In genomic region chr16:67030221-67030962, GRCh38 we compare ENCODE assay signal across 8 cellular contexts. TPM values are rescaled to one million over a fixed set of nuclear protein-coding genes. Genes with fewer than 3 reads are reported as not detected.
DNase-seq lines count a peak whose midpoint lies in the region; ATAC-seq, FAIRE-seq and TF ChIP-seq lines count a peak whose summit lies in the region.

No MANE protein-coding gene starts in this region.

- peaks cover 14% of the 10 kb centered on the region for H3K36me3 Mint-ChIP-seq in CD4-positive, CD25-positive, alpha-beta regulatory T cell
- H3K36me3 Mint-ChIP-seq in neural crest cell (ENCODE audit: low read depth), result peaks cover 3% of the 10 kb centered on the region

- no peaks in the 10 kb centered on the region for H3K9me3 ChIP-seq in CD4-positive, CD25-positive, alpha-beta regulatory T cell (ENCODE audit: control insufficient read depth in 2 of 2, low read length in 2 of 2)
- no peaks in the 10 kb centered on the region for H3K9me3 ChIP-seq in effector memory CD4-positive, alpha-beta T cell (ENCODE audit: control insufficient read depth, low read length)

- TF ChIP-seq CTCF in NB4 (IDR thresholded peaks at IDR 0.05; ENCODE audit: low read depth, low read length) (no peak), neural crest cell (conservative IDR thresholded peaks at IDR 0.05) (no peak)

- no peak for DNase-seq in CD4-positive, CD25-positive, alpha-beta regulatory T cell
- no peak for DNase-seq in NB4 (ENCODE audit: low read depth)
- no peak for DNase-seq in effector memory CD4-positive, alpha-beta T cell
- no peak for DNase-seq in neural crest cell (ENCODE audit: low read depth, low spot score)
- DNase-seq in C1 segment of cervical spinal cord (lab: John Stamatoyannopoulos, UW), result no peak
- no peak for DNase-seq in frontal cortex (ENCODE audit: low spot score in 2 of 2)
- no peak for DNase-seq in NCI-H1105 treated with DMSO at 0.1 percent for 48 hours (lab: John Stamatoyannopoulos, UW)

- no peak for FAIRE-seq in frontal cortex (lab: Jason Lieb, UNC)

- H3K27ac ChIP-seq in CD4-positive, CD25-positive, alpha-beta regulatory T cell (ENCODE audit: insufficient read depth, low read length, poor library complexity, severe bottlenecking), result peak overlapping the region; percentile 68
- H3K27ac ChIP-seq in effector memory CD4-positive, alpha-beta T cell (ENCODE audit: insufficient read depth, low read length, poor library complexity, severe bottlenecking), result peak overlapping the region; percentile 82

- no peaks in the 10 kb centered on the region for H3K27me3 ChIP-seq in CD4-positive, CD25-positive, alpha-beta regulatory T cell (ENCODE audit: control insufficient read depth, insufficient read depth, low read length)
- no peaks in the 10 kb centered on the region for H3K27me3 ChIP-seq in effector memory CD4-positive, alpha-beta T cell (replicated peaks; ENCODE audit: control insufficient read depth, insufficient read depth, low read length, poor library complexity, severe bottlenecking)

- H3K27me3 Mint-ChIP-seq in CD4-positive, CD25-positive, alpha-beta regulatory T cell, result no peaks in the 10 kb centered on the region
- no peaks in the 10 kb centered on the region for H3K27me3 Mint-ChIP-seq in neural crest cell (ENCODE audit: low read depth)

- no peak for TF ChIP-seq POLR2A in NB4 (IDR thresholded peaks at IDR 0.05; ENCODE audit: extremely low read depth, insufficient read length)

- H3K4me1 Mint-ChIP-seq in CD4-positive, CD25-positive, alpha-beta regulatory T cell, result peaks cover 2 to 63% (median 46%) of the 10 kb centered on the region in 4 donors
- H3K4me1 Mint-ChIP-seq in neural crest cell, result peaks cover 42% of the 10 kb centered on the region

- H3K4me3 Mint-ChIP-seq in CD4-positive, CD25-positive, alpha-beta regulatory T cell, result peak overlapping the region; percentile 89 to 95 (median 94)
- peak overlapping the region; percentile 94 for H3K4me3 Mint-ChIP-seq in neural crest cell

- peaks cover 4% of the 10 kb centered on the region for H3K36me3 ChIP-seq in CD4-positive, CD25-positive, alpha-beta regulatory T cell (ENCODE audit: control insufficient read depth, insufficient read depth, low read length)
- no peaks in the 10 kb centered on the region for H3K36me3 ChIP-seq in effector memory CD4-positive, alpha-beta T cell (ENCODE audit: control insufficient read depth, insufficient read depth, low read length)

- peak overlapping the region; percentile 86 for H3K4me3 ChIP-seq in CD4-positive, CD25-positive, alpha-beta regulatory T cell (ENCODE audit: low read depth, low read length)
- H3K4me3 ChIP-seq in NB4 (ENCODE audit: low read depth, low read length), result peak overlapping the region; percentile 88
- H3K4me3 ChIP-seq in effector memory CD4-positive, alpha-beta T cell (ENCODE audit: insufficient read depth, low read depth, low read length, poor library complexity, severe bottlenecking), result peak overlapping the region; percentile 72

- H3K9me3 Mint-ChIP-seq in CD4-positive, CD25-positive, alpha-beta regulatory T cell, result no peaks in the 10 kb centered on the region
- no peaks in the 10 kb centered on the region for H3K9me3 Mint-ChIP-seq in neural crest cell

- H3K4me1 ChIP-seq in CD4-positive, CD25-positive, alpha-beta regulatory T cell (ENCODE audit: control insufficient read depth, insufficient read depth, low read length, poor library complexity, severe bottlenecking), result peaks cover 48% of the 10 kb centered on the region
- H3K4me1 ChIP-seq in effector memory CD4-positive, alpha-beta T cell (ENCODE audit: control insufficient read depth, insufficient read depth, low read length, poor library complexity, severe bottlenecking), result peaks cover 39% of the 10 kb centered on the region

- H3K27ac Mint-ChIP-seq in CD4-positive, CD25-positive, alpha-beta regulatory T cell, result peak overlapping the region; percentile 56 to 88 (median 86)
- peak overlapping the region; percentile 92 for H3K27ac Mint-ChIP-seq in neural crest cell (ENCODE audit: unreplicated experiment)

- no peak for ATAC-seq in CD4-positive, CD25-positive, alpha-beta regulatory T cell (ENCODE audit: low read depth in 2 of 2)
- ATAC-seq in HG03460 (IDR thresholded peaks at IDR 0.05; ENCODE audit: unreplicated experiment), result no peak

RNA-seq across cellular contexts. Expression of gene CBFB, which starts 1.4 kb away (rescaled TPM):
- 108 TPM for total RNA-seq in CD4-positive, CD25-positive, alpha-beta regulatory T cell
- 100 to 1,000 TPM in 1 of 4 donors, 10 to 100 TPM in 3; 60.9 to 104 (median 77.2) TPM for polyA plus RNA-seq in CD4-positive, CD25-positive, alpha-beta regulatory T cell
- 106 TPM in 2 replicates for total RNA-seq in neural crest cell
- 55.0 TPM for total RNA-seq in frontal cortex

RNA-seq across cellular contexts. Expression of gene CES4A, which starts 42.0 kb away (rescaled TPM):
- total RNA-seq in CD4-positive, CD25-positive, alpha-beta regulatory T cell, result 11.9 TPM
- 1 to 10 TPM; 1.6 to 3.0 (median 2.7) TPM for polyA plus RNA-seq in CD4-positive, CD25-positive, alpha-beta regulatory T cell
- total RNA-seq in neural crest cell (1.8 TPM in 2 replicates), frontal cortex (9.0 TPM)
